30 cellular contexts compared by ENCODE assay signal in genomic region chr4:158837527-158838141, GRCh38.
DNase-seq lines count a peak whose midpoint lies in the region; ATAC-seq, FAIRE-seq and TF ChIP-seq lines count a peak whose summit lies in the region.
"Had no signal": no experiment of that assay in that cellular context is flagged by ENCODE, and none has a peak within 500 bp of the region (broad histone marks: within the 10 kb centered on the region; RNA-seq: fewer than 3 reads in every experiment).

No MANE protein-coding gene starts in this region.

- peaks cover 17% of the 10 kb centered on the region for H3K36me3 Mint-ChIP-seq in progenitor cell of endocrine pancreas (ENCODE audit: insufficient read depth)
- peaks cover 41% of the 10 kb centered on the region for H3K36me3 Mint-ChIP-seq in activated T-helper 2 cell treated with anti-CD3 and anti-CD28 coated beads, Interferon-gamma antibody, Interleukin-2, Interleukin-4, amounts not matched to agents 10 μg/mL and 5 μg/mL and 100 μg/mL, durations not matched to agents 14 hours and 24 hours and 36 hours (ENCODE audit: low read depth)

- no peak overlapping the region for H3K4me2 ChIP-seq in HepG2 (ENCODE audit: low read depth, low read length)

- TF ChIP-seq CTCF in left ventricle myocardium inferior (IDR thresholded peaks at IDR 0.05; ENCODE audit: borderline replicate concordance), result no peak
- no peak for TF ChIP-seq CTCF in HepG2 (CRISPR knock-in tag; IDR thresholded peaks at IDR 0.05)
- TF ChIP-seq CTCF in progenitor cell of endocrine pancreas (IDR thresholded peaks at IDR 0.05; ENCODE audit: unreplicated experiment), result no peak

- H3K79me2 ChIP-seq in HepG2 (ENCODE audit: insufficient read depth, low read length), result no peaks in the 10 kb centered on the region

- no peak overlapping the region for H3K9ac ChIP-seq in HepG2 (ENCODE audit: insufficient read depth, low read depth, low read length)

- BruUV-seq in HepG2 (replicated peaks; lab: Mats Ljungman, UMichigan), result no TSS peak

- H3K27me3 Mint-ChIP-seq in progenitor cell of endocrine pancreas, result no peaks in the 10 kb centered on the region
- H3K27me3 Mint-ChIP-seq in activated T-helper 2 cell treated with anti-CD3 and anti-CD28 coated beads, Interferon-gamma antibody, Interleukin-2, Interleukin-4, amounts not matched to agents 10 μg/mL and 5 μg/mL and 100 μg/mL, durations not matched to agents 14 hours and 24 hours and 36 hours (ENCODE audit: low read depth), result no peaks in the 10 kb centered on the region

- CTCF ChIA-PET in HepG2 (lab: Yijun Ruan, JAX; ENCODE audit: low intra/inter-chr PET ratio, low total read pairs), result no interaction called here

- TF ChIP-seq EP300 in HepG2 (IDR thresholded peaks at IDR 0.05; ENCODE audit: low read depth in 2 of 2, low read length in 2 of 2) (no peak), HepG2 (CRISPR knock-in tag; IDR thresholded peaks at IDR 0.05; ENCODE audit: borderline replicate concordance) (no peak)

- ATAC-seq in Right ventricle myocardium inferior (no peak), HepG2 (peak; percentile 57)
- ATAC-seq: GM12878, Panc1 had no signal

- FAIRE-seq in HepG2 (lab: Jason Lieb, UNC), result peak; percentile 18
- FAIRE-seq: GM12878 had no signal

- H3K27me3 ChIP-seq in left ventricle myocardium inferior (ENCODE audit: low read depth), result no peaks in the 10 kb centered on the region
- no peaks in the 10 kb centered on the region for H3K27me3 ChIP-seq in HepG2 (ENCODE audit: control insufficient read depth in 1 of 2, insufficient read depth in 2 of 2, low read length in 2 of 2)
- H3K27me3 ChIP-seq: BE2C, MG63 had no signal

- H3K9me3 Mint-ChIP-seq in progenitor cell of endocrine pancreas (ENCODE audit: low read depth), result no peaks in the 10 kb centered on the region
- H3K9me3 Mint-ChIP-seq in activated T-helper 2 cell treated with anti-CD3 and anti-CD28 coated beads, Interferon-gamma antibody, Interleukin-2, Interleukin-4, amounts not matched to agents 10 μg/mL and 5 μg/mL and 100 μg/mL, durations not matched to agents 14 hours and 24 hours and 36 hours, result no peaks in the 10 kb centered on the region
- H3K9me3 Mint-ChIP-seq: CD14-positive monocyte; CD8-positive, alpha-beta memory T cell had no signal

- H4K20me1 ChIP-seq in HepG2 (ENCODE audit: insufficient read depth, low read length), result no peaks in the 10 kb centered on the region

- H3K4me1 ChIP-seq in left ventricle myocardium inferior (peaks cover 42% of the 10 kb centered on the region), HepG2 (ENCODE audit: insufficient read depth, low read length) (peaks cover 52% of the 10 kb centered on the region)
- H3K4me1 ChIP-seq: BE2C had no signal

- DNase-seq in left ventricle myocardium inferior, result no peak
- DNase-seq in Right ventricle myocardium inferior (ENCODE audit: missing footprints), result no peak
- DNase-seq in HepG2 (ENCODE audit: low spot score), result no peak
- no peak for DNase-seq in progenitor cell of endocrine pancreas (ENCODE audit: low spot score, unreplicated experiment)
- DNase-seq in activated T-helper 2 cell treated with anti-CD3 and anti-CD28 coated beads, Interferon-gamma antibody, Interleukin-2, Interleukin-4, amounts not matched to agents 10 μg/mL and 5 μg/mL and 100 μg/mL, durations not matched to agents 14 hours and 24 hours and 36 hours (ENCODE audit: low spot score), result no peak
- DNase-seq in NCI-H82 (lab: John Stamatoyannopoulos, UW), result no peak
- no peak for DNase-seq in NCI-H1694 (lab: John Stamatoyannopoulos, UW)
- no peak for DNase-seq in posterior vena cava (ENCODE audit: low spot score)
- DNase-seq: BE2C; CD8-positive, alpha-beta memory T cell; DMS 273 treated with DMSO at 0.1 percent for 48 hours; DMS79; EL; GDM1; GOT3; HCEC 1CT; IMR-90; KG1; MG63; NCI-H1105 treated with DMSO at 0.1 percent for 48 hours; NCI-H146; NCI-H2029; NCI-H446; NCI-H526; SHP77 treated with DMSO at 0.1 percent for 48 hours had no signal

- peak overlapping the region; percentile 89 for H3K27ac Mint-ChIP-seq in progenitor cell of endocrine pancreas
- H3K27ac Mint-ChIP-seq in activated T-helper 2 cell treated with anti-CD3 and anti-CD28 coated beads, Interferon-gamma antibody, Interleukin-2, Interleukin-4, amounts not matched to agents 10 μg/mL and 5 μg/mL and 100 μg/mL, durations not matched to agents 14 hours and 24 hours and 36 hours, result no peak overlapping the region

- H3K4me3 Mint-ChIP-seq in progenitor cell of endocrine pancreas (ENCODE audit: low read depth), result no peak overlapping the region
- no peak overlapping the region for H3K4me3 Mint-ChIP-seq in activated T-helper 2 cell treated with anti-CD3 and anti-CD28 coated beads, Interferon-gamma antibody, Interleukin-2, Interleukin-4, amounts not matched to agents 10 μg/mL and 5 μg/mL and 100 μg/mL, durations not matched to agents 14 hours and 24 hours and 36 hours (ENCODE audit: low read depth)
- H3K4me3 Mint-ChIP-seq: CD14-positive monocyte; CD8-positive, alpha-beta memory T cell had no signal

- POLR2A ChIA-PET in HepG2 (lab: Yijun Ruan, JAX), result no interaction called here

- peaks cover 28% of the 10 kb centered on the region for H3K4me1 Mint-ChIP-seq in progenitor cell of endocrine pancreas (ENCODE audit: low read depth)
- H3K4me1 Mint-ChIP-seq in activated T-helper 2 cell treated with anti-CD3 and anti-CD28 coated beads, Interferon-gamma antibody, Interleukin-2, Interleukin-4, amounts not matched to agents 10 μg/mL and 5 μg/mL and 100 μg/mL, durations not matched to agents 14 hours and 24 hours and 36 hours (ENCODE audit: low read depth), result peaks cover 7% of the 10 kb centered on the region
- H3K4me1 Mint-ChIP-seq: CD14-positive monocyte; CD8-positive, alpha-beta memory T cell had no signal

- H3K9me3 ChIP-seq in left ventricle myocardium inferior (replicated peaks), result no peaks in the 10 kb centered on the region
- H3K9me3 ChIP-seq in HepG2 (ENCODE audit: low read length), result no peaks in the 10 kb centered on the region
- H3K9me3 ChIP-seq: BE2C, MG63 had no signal

- H3K36me3 ChIP-seq in left ventricle myocardium inferior (peaks cover 30% of the 10 kb centered on the region), HepG2 (replicated peaks in 1 of 2; ENCODE audit: control insufficient read depth in 1 of 2, insufficient read depth in 2 of 2, low read length in 2 of 2) (peaks cover 11 to 37% of the 10 kb centered on the region in 2 experiments)
- H3K36me3 ChIP-seq: MG63 had no signal

- TF ChIP-seq POLR2A in HepG2 (IDR thresholded peaks at IDR 0.05; ENCODE audit: insufficient read depth in 1 of 2, low read depth in 2 of 2, low read length in 2 of 2), result no peak

- in situ Hi-C loops in HepG2 (cut with HindIII; ENCODE audit: extremely low pct_ligation_motif_present, low pct_unique_long_range_greater_than_20kb), result no loop called here

- no peak for TF ChIP-seq RAD21 in HepG2 (CRISPR knock-in tag; IDR thresholded peaks at IDR 0.05)

- H3K27ac ChIP-seq in left ventricle myocardium inferior (replicated peaks) (peak overlapping the region; percentile 27), HepG2 (ENCODE audit: extremely low read length, insufficient read depth, low read length) (no peak overlapping the region)
- H3K27ac ChIP-seq: 22Rv1, RWPE1 had no signal

- no peak overlapping the region for H2AFZ ChIP-seq in HepG2 (ENCODE audit: low read length)

- H3K4me3 ChIP-seq in left ventricle myocardium inferior (no peak overlapping the region), HepG2 (replicated peaks in 1 of 3; ENCODE audit: insufficient read depth in 1 of 3, low read depth in 2 of 3, low read length in 3 of 3) (no peak overlapping the region)
- H3K4me3 ChIP-seq: GM12878, MG63 had no signal

- intact Hi-C loops in left ventricle myocardium inferior (cut with micrococcal nuclease), result no loop called here
- intact Hi-C loops in Right ventricle myocardium inferior (cut with DNase I), result no loop called here
- intact Hi-C loops in HepG2 (cut with micrococcal nuclease; ENCODE audit: unreplicated experiment), result no loop called here
- intact Hi-C loops in activated T-helper 2 cell treated with anti-CD3 and anti-CD28 coated beads, Interferon-gamma antibody, Interleukin-2, Interleukin-4, amounts not matched to agents 10 μg/mL and 5 μg/mL and 100 μg/mL, durations not matched to agents 14 hours and 24 hours and 36 hours (cut with micrococcal nuclease), result no loop called here
- intact Hi-C loops in posterior vena cava (cut with DNase I), result no loop called here

- WGBS in HepG2 (ENCODE audit: low lambda C conversion rate), result 88% methylated on average over 2 of the region's 2 CpGs

TF ChIP-seq in HepG2, 621 proteins besides CTCF, POLR2A, EP300 and RAD21 (continues in another document):
- TF ChIP-seq, protein P1, sequence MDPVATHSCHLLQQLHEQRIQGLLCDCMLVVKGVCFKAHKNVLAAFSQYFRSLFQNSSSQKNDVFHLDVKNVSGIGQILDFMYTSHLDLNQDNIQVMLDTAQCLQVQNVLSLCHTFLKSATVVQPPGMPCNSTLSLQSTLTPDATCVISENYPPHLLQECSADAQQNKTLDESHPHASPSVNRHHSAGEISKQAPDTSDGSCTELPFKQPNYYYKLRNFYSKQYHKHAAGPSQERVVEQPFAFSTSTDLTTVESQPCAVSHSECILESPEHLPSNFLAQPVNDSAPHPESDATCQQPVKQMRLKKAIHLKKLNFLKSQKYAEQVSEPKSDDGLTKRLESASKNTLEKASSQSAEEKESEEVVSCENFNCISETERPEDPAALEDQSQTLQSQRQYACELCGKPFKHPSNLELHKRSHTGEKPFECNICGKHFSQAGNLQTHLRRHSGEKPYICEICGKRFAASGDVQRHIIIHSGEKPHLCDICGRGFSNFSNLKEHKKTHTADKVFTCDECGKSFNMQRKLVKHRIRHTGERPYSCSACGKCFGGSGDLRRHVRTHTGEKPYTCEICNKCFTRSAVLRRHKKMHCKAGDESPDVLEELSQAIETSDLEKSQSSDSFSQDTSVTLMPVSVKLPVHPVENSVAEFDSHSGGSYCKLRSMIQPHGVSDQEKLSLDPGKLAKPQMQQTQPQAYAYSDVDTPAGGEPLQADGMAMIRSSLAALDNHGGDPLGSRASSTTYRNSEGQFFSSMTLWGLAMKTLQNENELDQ (CRISPR knock-in tag; IDR thresholded peaks at IDR 0.05; ENCODE audit: borderline replicate concordance), result no peak
- TF ChIP-seq NPAS2 (CRISPR knock-in tag; IDR thresholded peaks at IDR 0.05; ENCODE audit: borderline replicate concordance), result no peak
